In the genomic region with DNA sequence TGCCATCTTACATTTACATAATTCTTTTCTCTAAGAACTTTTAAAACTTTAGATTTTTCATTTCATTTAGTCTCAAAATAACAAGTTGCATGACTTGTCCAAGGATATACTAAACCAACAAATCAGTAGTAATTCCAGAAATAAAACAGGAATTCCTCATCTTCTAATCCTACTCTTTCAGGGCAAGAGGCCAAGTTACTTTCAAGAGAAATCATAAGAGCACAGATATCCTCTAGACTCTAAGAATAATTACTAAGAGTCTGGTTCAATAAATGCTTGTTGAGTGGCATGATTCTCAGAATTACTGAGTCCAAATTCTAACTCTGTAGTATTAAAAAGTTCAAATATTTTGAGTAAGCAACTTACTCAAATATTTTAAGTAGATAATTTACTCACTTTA, we compare ENCODE assay signal across 23 cellular contexts. TPM values are rescaled to one million over a fixed set of nuclear protein-coding genes. Genes with fewer than 3 reads are reported as not detected.
A peak's percentile ranks its signal among the peaks of the same experiment; 100 is the strongest.
DNase-seq lines count a peak whose midpoint lies in the region; ATAC-seq and TF ChIP-seq lines count a peak whose summit lies in the region.
"Had no signal": no experiment of that assay in that cellular context is flagged by ENCODE, and none has a peak within 500 bp of the region (broad histone marks: within the 10 kb centered on the region; RNA-seq: fewer than 3 reads in every experiment).

No MANE protein-coding gene starts in this region.

- H3K36me3 Mint-ChIP-seq in CD14-positive monocyte: peaks cover 0 to 2% of the 10 kb centered on the region in 2 donors
- no peaks in the 10 kb centered on the region for H3K36me3 Mint-ChIP-seq in activated T-helper 17 cell treated with anti-CD3 and anti-CD28 coated beads, Interleukin-2, amount 50 U/mL, for 72 hours (ENCODE audit: low read depth)

- H3K27ac ChIP-seq in mammary epithelial cell (ENCODE audit: insufficient read depth, low read depth, low read length) (peak overlapping the region; percentile 88), right cardiac atrium (ENCODE audit: low read length) (no peak overlapping the region)
- H3K27ac ChIP-seq: upper lobe of left lung had no signal

- dilution Hi-C loops in mammary epithelial cell (cut with HindIII; ENCODE audit: low sequenced_read_pairs): no loop called here

- H2AFZ ChIP-seq in mammary epithelial cell (ENCODE audit: low read depth, low read length): no peak overlapping the region

- intact Hi-C loops in mammary epithelial cell (cut with micrococcal nuclease) (no loop called here), right cardiac atrium (cut with DNase I) (no loop called here), CD14-positive monocyte (cut with micrococcal nuclease) (no loop called here)

- peak overlapping the region in 1 of 3 experiments; percentile 32 for H3K4me3 ChIP-seq in mammary epithelial cell (replicated peaks in 1 of 3; ENCODE audit: insufficient read depth in 1 of 3, low read depth in 2 of 3, low read length in 3 of 3)
- H3K4me3 ChIP-seq in right cardiac atrium (ENCODE audit: low read length): no peak overlapping the region
- H3K4me3 ChIP-seq: upper lobe of left lung had no signal

- peaks cover 0 to 2% (median 0%) of the 10 kb centered on the region in 3 donors for H3K27me3 Mint-ChIP-seq in CD14-positive monocyte (ENCODE audit: low read depth in 3 of 3)
- no peaks in the 10 kb centered on the region for H3K27me3 Mint-ChIP-seq in activated T-helper 17 cell treated with anti-CD3 and anti-CD28 coated beads, Interleukin-2, amount 50 U/mL, for 72 hours
- H3K27me3 Mint-ChIP-seq: activated B cell treated with CpG ODN at 0.5 μM for 24 hours; activated naive CD8-positive, alpha-beta T cell treated with anti-CD3 and anti-CD28 coated beads, Interleukin-2, amount 10 ng/mL, durations not matched to agents 7 days and 5 days; CD8-positive, alpha-beta memory T cell; stimulated activated naive CD8-positive, alpha-beta T cell treated with anti-CD3 and anti-CD28 coated beads, Interleukin-15, Interleukin-2, amounts not matched to agents 100 ng/mL and 50 ng/mL, for 24 hours had no signal

- TF ChIP-seq CTCF in mammary epithelial cell (conservative IDR thresholded peaks at IDR 0.05 in 1 of 2, IDR thresholded peaks at IDR 0.05 in 1 of 2; ENCODE audit: extremely low read depth in 1 of 2, insufficient read depth in 1 of 2, low read depth in 1 of 2, low read length in 2 of 2): no peak
- no peak for TF ChIP-seq CTCF in CD14-positive monocyte (IDR thresholded peaks at IDR 0.05)

- no peaks in the 10 kb centered on the region for H4K20me1 ChIP-seq in mammary epithelial cell (ENCODE audit: insufficient read depth, low read length)

- no peaks in the 10 kb centered on the region for H3K36me3 ChIP-seq in mammary epithelial cell (ENCODE audit: insufficient read depth, low read length)
- H3K36me3 ChIP-seq: upper lobe of left lung had no signal

- ATAC-seq in right cardiac atrium: no peak
- no peak for ATAC-seq in GM19351 (IDR thresholded peaks at IDR 0.05; ENCODE audit: unreplicated experiment)
- no peak for ATAC-seq in activated T-helper 17 cell treated with anti-CD3 and anti-CD28 coated beads, Interleukin-2, amount 50 U/mL, for 72 hours (replicated peaks)

- CTCF ChIA-PET in mammary epithelial cell (lab: Charles Lee; ENCODE audit: low non-redundant PET): interaction anchor here (0.6 kb wide), 1 partner anchor 130 kb away, joined by 3 read pairs; no protein-coding TSS in a partner anchor

- H3K9me3 ChIP-seq in mammary epithelial cell (replicated peaks; ENCODE audit: insufficient read depth, low read length) (no peaks in the 10 kb centered on the region), right cardiac atrium (ENCODE audit: control insufficient read depth, low read length) (no peaks in the 10 kb centered on the region)
- H3K9me3 ChIP-seq: upper lobe of left lung had no signal

- in situ Hi-C loops in Caki2 (cut with HindIII; ENCODE audit: low pct_unique_long_range_greater_than_20kb, low sequenced_read_pairs) (no loop called here), mammary epithelial cell (cut with MboI; ENCODE audit: low sequenced_read_pairs in 2 of 2) (no loop called here)

- peak overlapping the region; percentile 74 for H3K4me2 ChIP-seq in mammary epithelial cell (ENCODE audit: insufficient read depth, low read depth, low read length)

- H3K9ac ChIP-seq in mammary epithelial cell (ENCODE audit: insufficient read depth, low read length): no peak overlapping the region

- H3K27me3 ChIP-seq in mammary epithelial cell (ENCODE audit: insufficient read depth, low read length) (no peaks in the 10 kb centered on the region), right cardiac atrium (ENCODE audit: control insufficient read depth, insufficient read depth) (no peaks in the 10 kb centered on the region)
- H3K27me3 ChIP-seq: upper lobe of left lung had no signal

- no peaks in the 10 kb centered on the region for H3K9me3 Mint-ChIP-seq in CD14-positive monocyte
- H3K9me3 Mint-ChIP-seq in activated T-helper 17 cell treated with anti-CD3 and anti-CD28 coated beads, Interleukin-2, amount 50 U/mL, for 72 hours: no peaks in the 10 kb centered on the region
- H3K9me3 Mint-ChIP-seq: activated B cell treated with CpG ODN at 0.5 μM for 24 hours; activated naive CD8-positive, alpha-beta T cell treated with anti-CD3 and anti-CD28 coated beads, Interleukin-2, amount 10 ng/mL, durations not matched to agents 7 days and 5 days; CD8-positive, alpha-beta memory T cell; endodermal cell; neural crest cell; stimulated activated naive CD8-positive, alpha-beta T cell treated with anti-CD3 and anti-CD28 coated beads, Interleukin-15, Interleukin-2, amounts not matched to agents 100 ng/mL and 50 ng/mL, for 24 hours had no signal

- no peak overlapping the region for H3K4me3 Mint-ChIP-seq in CD14-positive monocyte
- no peak overlapping the region for H3K4me3 Mint-ChIP-seq in activated T-helper 17 cell treated with anti-CD3 and anti-CD28 coated beads, Interleukin-2, amount 50 U/mL, for 72 hours
- H3K4me3 Mint-ChIP-seq: activated B cell treated with CpG ODN at 0.5 μM for 24 hours; activated naive CD8-positive, alpha-beta T cell treated with anti-CD3 and anti-CD28 coated beads, Interleukin-2, amount 10 ng/mL, durations not matched to agents 7 days and 5 days; CD8-positive, alpha-beta memory T cell; endodermal cell; neural crest cell; stimulated activated naive CD8-positive, alpha-beta T cell treated with anti-CD3 and anti-CD28 coated beads, Interleukin-15, Interleukin-2, amounts not matched to agents 100 ng/mL and 50 ng/mL, for 24 hours had no signal

- H3K4me1 ChIP-seq in mammary epithelial cell (ENCODE audit: insufficient read depth, low read length) (peaks cover 66% of the 10 kb centered on the region), right cardiac atrium (ENCODE audit: control insufficient read depth, insufficient read depth, low read length) (peaks cover 2% of the 10 kb centered on the region)

- H3K79me2 ChIP-seq in mammary epithelial cell (ENCODE audit: insufficient read depth, low read length): peaks cover 95% of the 10 kb centered on the region

- DNase-seq in Caki2 (ENCODE audit: low read depth) (peak; percentile 12), NCI-H226 (peak; percentile 23), mammary epithelial cell (no peak), myocyte (ENCODE audit: low read depth) (peak; percentile 13), right cardiac atrium (no peak), CD14-positive monocyte (ENCODE audit: low spot score) (no peak)
- DNase-seq: activated B cell treated with CpG ODN at 0.5 μM for 24 hours; activated CD8-positive, alpha-beta memory T cell treated with anti-CD3 and anti-CD28 coated beads for 24 hours; activated naive CD8-positive, alpha-beta T cell treated with anti-CD3 and anti-CD28 coated beads, Interleukin-2, amount 10 ng/mL, durations not matched to agents 7 days and 5 days; CD8-positive, alpha-beta memory T cell; central memory CD4-positive, alpha-beta T cell; DMS79 treated with DMSO at 0.1 percent for 48 hours; endodermal cell; hypothalamus; midbrain; NCI-H1694 treated with DMSO at 0.1 percent for 48 hours; NCI-H524 treated with DMSO at 0.1 percent for 48 hours; Right ventricle myocardium superior; upper lobe of left lung had no signal

- BruUV-seq in mammary epithelial cell (replicated peaks; lab: Mats Ljungman, UMichigan): no TSS peak

- peaks cover 47% of the 10 kb centered on the region for H3K4me1 Mint-ChIP-seq in CD14-positive monocyte
- H3K4me1 Mint-ChIP-seq in activated T-helper 17 cell treated with anti-CD3 and anti-CD28 coated beads, Interleukin-2, amount 50 U/mL, for 72 hours: peaks cover 34% of the 10 kb centered on the region

- no peak overlapping the region for H3K27ac Mint-ChIP-seq in CD14-positive monocyte
- no peak overlapping the region for H3K27ac Mint-ChIP-seq in activated T-helper 17 cell treated with anti-CD3 and anti-CD28 coated beads, Interleukin-2, amount 50 U/mL, for 72 hours
- H3K27ac Mint-ChIP-seq: activated B cell treated with CpG ODN at 0.5 μM for 24 hours; activated naive CD8-positive, alpha-beta T cell treated with anti-CD3 and anti-CD28 coated beads, Interleukin-2, amount 10 ng/mL, durations not matched to agents 7 days and 5 days; CD8-positive, alpha-beta memory T cell; endodermal cell; stimulated activated naive CD8-positive, alpha-beta T cell treated with anti-CD3 and anti-CD28 coated beads, Interleukin-15, Interleukin-2, amounts not matched to agents 100 ng/mL and 50 ng/mL, for 24 hours had no signal

RNA-seq across cellular contexts. Expression of a gene that starts 12.9 kb away (rescaled TPM):
- 31.6 and 47.2 TPM in 2 replicates for total RNA-seq in Caki2 (2014; rRNA removed; shearing (Covaris generic); ENCODE audit: low replicate concordance)
- 10 to 100 TPM; 48.6 to 63.0 TPM for total RNA-seq in mammary epithelial cell
- polyA plus RNA-seq in mammary epithelial cell: 32.8 TPM
- polyA minus RNA-seq in mammary epithelial cell: 95.5 TPM
- 22.9 and 24.0 TPM in 2 replicates for total RNA-seq in myocyte
- 10.2 TPM for polyA plus RNA-seq in myocyte (2012)
- 10 to 100 TPM; 17.5 to 25.9 (median 24.4) TPM for total RNA-seq in right cardiac atrium
- polyA plus RNA-seq in right cardiac atrium: 3.7 TPM
- 1 to 10 TPM; 4.6 to 9.0 TPM for polyA plus RNA-seq in CD14-positive monocyte
- total RNA-seq in activated T-helper 17 cell treated with anti-CD3 and anti-CD28 coated beads, Interleukin-2, amount 50 U/mL, for 72 hours: 10 to 100 TPM; 14.7 to 15.6 TPM

Comparison
In these comparisons a context has a peak if more than half of its experiments do, and no peak if none do; other contexts are left out.
1. DNase-seq: peak in Caki2 (single experiment), NCI-H226 (single experiment) and myocyte (single experiment); none in mammary epithelial cell (single experiment), right cardiac atrium (0 of 3) and CD14-positive monocyte (single experiment).